ENCODE assay signal across 12 cellular contexts in the genomic region with DNA sequence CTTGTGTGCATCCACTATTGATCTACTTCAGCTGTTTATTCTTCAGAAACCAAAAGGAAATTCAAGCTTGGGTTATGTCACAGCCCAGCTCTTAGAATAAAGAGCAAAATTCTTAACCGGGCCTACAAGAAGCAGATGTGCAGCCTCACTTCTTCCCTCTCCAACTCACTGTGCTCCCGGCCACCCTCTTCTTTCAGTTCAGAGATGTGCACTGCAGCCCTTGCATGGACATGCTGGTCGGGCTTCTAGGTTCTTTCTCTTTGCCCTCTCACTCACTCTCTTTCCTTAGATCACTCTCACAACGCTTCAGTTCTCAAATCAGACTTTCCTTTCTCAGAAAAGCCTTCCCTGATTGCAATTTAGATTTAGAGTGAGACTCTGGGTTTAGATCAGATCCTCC.
DNase-seq lines count a peak whose midpoint lies in the region; ATAC-seq and FAIRE-seq lines count a peak whose summit lies in the region.
"Had no signal": no experiment of that assay in that cellular context is flagged by ENCODE, and none has a peak within 500 bp of the region (broad histone marks: within the 10 kb centered on the region; RNA-seq: fewer than 3 reads in every experiment).

No MANE protein-coding gene starts in this region.

- H3K36me3 ChIP-seq in MG63: no peaks in the 10 kb centered on the region
- H3K36me3 ChIP-seq: esophagus muscularis mucosa had no signal

- peak overlapping the region; percentile 66 to 71 for H3K27ac Mint-ChIP-seq in activated naive CD4-positive, alpha-beta T cell treated with anti-CD3 and anti-CD28 coated beads, Interleukin-2, amount 50 U/mL, for 72 hours
- H3K27ac Mint-ChIP-seq: naive B cell had no signal

- H3K9me3 ChIP-seq in MG63: no peaks in the 10 kb centered on the region
- H3K9me3 ChIP-seq: esophagus muscularis mucosa had no signal

- no peak for FAIRE-seq in urothelium cell line (lab: Jason Lieb, UNC)

- no peaks in the 10 kb centered on the region for H3K27me3 ChIP-seq in MG63
- H3K27me3 ChIP-seq: esophagus muscularis mucosa had no signal

- DNase-seq in stimulated activated CD4-positive, alpha-beta T cell treated with anti-CD3 and anti-CD28 coated beads, Interleukin-2, amount 100 ng/mL, for 24 hours: peak; percentile 11 to 18
- no peak for DNase-seq in stimulated activated CD4-positive, alpha-beta T cell treated with anti-CD3 and anti-CD28 coated beads, Interleukin-4, amount 100 ng/mL, for 1 hour
- peak in 1 of 2 donors; percentile 17 for DNase-seq in activated naive CD4-positive, alpha-beta T cell treated with anti-CD3 and anti-CD28 coated beads, Interleukin-2, amount 50 U/mL, for 72 hours (ENCODE audit: low spot score in 2 of 2)
- DNase-seq in iris pigment epithelial cell (ENCODE audit: low read depth): peak; percentile 24
- no peak for DNase-seq in MG63
- no peak for DNase-seq in urothelium cell line (ENCODE audit: low spot score)
- no peak for DNase-seq in COLO668 (lab: John Stamatoyannopoulos, UW; ENCODE audit: unreplicated experiment)
- DNase-seq: activated CD8-positive, alpha-beta memory T cell treated with anti-CD3 and anti-CD28 coated beads for 24 hours; naive B cell; NCI-H526 treated with DMSO at 0.1 percent for 48 hours had no signal

- peak; percentile 81 to 85 for ATAC-seq in activated naive CD4-positive, alpha-beta T cell treated with anti-CD3 and anti-CD28 coated beads, Interleukin-2, amount 50 U/mL, for 72 hours
- no peak for ATAC-seq in GM19324 (IDR thresholded peaks at IDR 0.05; ENCODE audit: low FRiP score, unreplicated experiment)

- no peaks in the 10 kb centered on the region for H3K9me3 Mint-ChIP-seq in activated naive CD4-positive, alpha-beta T cell treated with anti-CD3 and anti-CD28 coated beads, Interleukin-2, amount 50 U/mL, for 72 hours
- H3K9me3 Mint-ChIP-seq: naive B cell had no signal

- H3K4me3 ChIP-seq in MG63: no peak overlapping the region

- no peaks in the 10 kb centered on the region for H3K36me3 Mint-ChIP-seq in activated naive CD4-positive, alpha-beta T cell treated with anti-CD3 and anti-CD28 coated beads, Interleukin-2, amount 50 U/mL, for 72 hours
- H3K36me3 Mint-ChIP-seq: naive B cell had no signal

Comparison
In these comparisons a context has a peak if more than half of its experiments do, and no peak if none do; other contexts are left out.
1. DNase-seq: peak in stimulated activated CD4-positive, alpha-beta T cell treated with anti-CD3 and anti-CD28 coated beads, Interleukin-2, amount 100 ng/mL, for 24 hours (2 of 2) and iris pigment epithelial cell (single experiment); none in stimulated activated CD4-positive, alpha-beta T cell treated with anti-CD3 and anti-CD28 coated beads, Interleukin-4, amount 100 ng/mL, for 1 hour (single experiment), MG63 (single experiment), urothelium cell line (single experiment) and COLO668 (single experiment).